Comparison of ENCODE assay signal across 8 cellular contexts in the genomic region with DNA sequence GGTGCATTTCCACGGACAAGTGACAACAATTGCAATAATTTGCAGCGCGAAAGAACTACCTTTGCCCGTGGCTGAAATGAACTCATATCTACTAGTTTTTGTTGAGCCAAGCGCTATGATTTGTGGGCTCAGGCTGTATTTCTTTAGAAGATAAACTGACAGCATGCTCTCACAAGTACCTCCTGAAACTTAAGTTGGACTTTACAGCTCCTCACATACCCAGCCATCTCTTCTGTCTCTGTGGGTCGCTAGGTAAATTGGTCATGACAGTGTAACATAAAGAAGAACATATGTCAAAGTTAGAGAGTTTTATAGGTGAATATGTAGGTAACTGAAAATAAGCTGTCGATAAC. TPM values are rescaled to one million over a fixed set of nuclear protein-coding genes. Genes with fewer than 3 reads are reported as not detected.
DNase-seq lines count a peak whose midpoint lies in the region; ATAC-seq, FAIRE-seq and TF ChIP-seq lines count a peak whose summit lies in the region.

No MANE protein-coding gene starts in this region.

- TF ChIP-seq POLR2A in K562 (conservative IDR thresholded peaks at IDR 0.05): no peak

- H3K27ac Mint-ChIP-seq in activated CD4-positive, alpha-beta T cell treated with anti-CD3 and anti-CD28 coated beads for 36 hours: peak overlapping the region; percentile 93

- peaks cover 7% of the 10 kb centered on the region; the same call in 2 of the 3 replicates for H3K36me3 ChIP-seq in K562 (ENCODE audit: control insufficient read depth, insufficient read depth, low read length)

- TSS peak; percentile 55 for BruUV-seq in K562 (replicated peaks; lab: Mats Ljungman, UMichigan)

- FAIRE-seq in K562 (lab: Jason Lieb, UNC): no peak

- H4K20me1 ChIP-seq in K562 (replicated peaks; ENCODE audit: control insufficient read depth, insufficient read depth, low read length): no peaks in the 10 kb centered on the region

- in situ Hi-C loops in K562 (cut with MboI): no loop called here

- no peak overlapping the region; the same call in 2 of the 3 replicates for H3K27ac ChIP-seq in K562 (ENCODE audit: extremely low read depth, low read depth, low read length)

- peak overlapping the region; percentile 79 for H3K4me3 ChIP-seq in K562

- ATAC-seq in activated CD4-positive, alpha-beta T cell treated with anti-CD3 and anti-CD28 coated beads for 36 hours: no peak
- peak; percentile 7 for ATAC-seq in HG03575 (IDR thresholded peaks at IDR 0.05; ENCODE audit: extremely low read depth, insufficient number of reproducible peaks, low FRiP score, unreplicated experiment)
- peak; percentile 55 for ATAC-seq in K562

- TF ChIP-seq CTCF in K562 (IDR thresholded peaks at IDR 0.05 in 2 of 3, conservative IDR thresholded peaks at IDR 0.05 in 1 of 3; ENCODE audit: insufficient read depth in 2 of 3, low read depth in 1 of 3, low read length in 3 of 3): no peak

- peak overlapping the region; percentile 65 to 95; a peak in 3 of 4 replicates for H3K9ac ChIP-seq in K562 (ENCODE audit: insufficient read depth in 1 of 2, low read depth in 2 of 2, low read length in 2 of 2)

- intact Hi-C loops in activated CD4-positive, alpha-beta T cell treated with anti-CD3 and anti-CD28 coated beads for 36 hours (cut with DNase I, micrococcal nuclease): no loop called here
- intact Hi-C loops in K562 (cut with micrococcal nuclease): no loop called here

- CTCF ChIA-PET in activated CD4-positive, alpha-beta T cell treated with anti-CD3 and anti-CD28 coated beads for 36 hours (lab: Charles Lee): no interaction called here
- CTCF ChIA-PET in K562 (lab: Yijun Ruan, JAX; ENCODE audit: low intra/inter-chr PET ratio): no interaction called here

- no peak for TF ChIP-seq RAD21 in K562 (CRISPR knock-in tag; conservative IDR thresholded peaks at IDR 0.05 in 1 of 2, IDR thresholded peaks at IDR 0.05 in 1 of 2)

- POLR2A ChIA-PET in activated CD4-positive, alpha-beta T cell treated with anti-CD3 and anti-CD28 coated beads for 36 hours (lab: Charles Lee): no interaction called here
- POLR2A ChIA-PET in K562 (lab: Yijun Ruan, JAX): no interaction called here

- H3K27me3 ChIP-seq in K562 (ENCODE audit: control insufficient read depth in 2 of 2, insufficient read depth in 2 of 2, low read length in 2 of 2): no peaks in the 10 kb centered on the region

- peak overlapping the region; percentile 98 for H3K4me3 Mint-ChIP-seq in activated CD4-positive, alpha-beta T cell treated with anti-CD3 and anti-CD28 coated beads for 36 hours

- peak overlapping the region; percentile 96 for H2AFZ ChIP-seq in K562 (ENCODE audit: low read depth, low read length)

- no peaks in the 10 kb centered on the region for H3K27me3 Mint-ChIP-seq in activated CD4-positive, alpha-beta T cell treated with anti-CD3 and anti-CD28 coated beads for 36 hours

- peaks cover 1% of the 10 kb centered on the region for H3K36me3 Mint-ChIP-seq in activated CD4-positive, alpha-beta T cell treated with anti-CD3 and anti-CD28 coated beads for 36 hours (ENCODE audit: low read depth)

- WGBS in K562 (ENCODE audit: insufficient coverage, low coverage, missing lambda C conversion rate): 1% methylated on average over 7 of the region's 7 CpGs

- H3K9me1 ChIP-seq in K562 (ENCODE audit: control insufficient read depth, insufficient read depth, low read length): no peaks in the 10 kb centered on the region

- H3K4me1 Mint-ChIP-seq in activated CD4-positive, alpha-beta T cell treated with anti-CD3 and anti-CD28 coated beads for 36 hours: peaks cover 21% of the 10 kb centered on the region

- DNase-seq in activated CD4-positive, alpha-beta T cell treated with anti-CD3 and anti-CD28 coated beads for 36 hours: no peak
- DNase-seq in activated CD4-positive, alpha-beta T cell treated with anti-CD3 and anti-CD28 coated beads, Interleukin-2, amount 50 U/mL, for 1 hour: no peak
- DNase-seq in K562 (ENCODE audit: extremely low read depth in 1 of 4, low spot score in 3 of 4): peak in 1 of 4 experiments; percentile 27
- peak; percentile 40 for DNase-seq in medulla oblongata (ENCODE audit: extremely low spot score)
- DNase-seq in SIG-M5 treated with dmso at 0.1 percent for 504 hours (lab: John Stamatoyannopoulos, UW; ENCODE audit: unreplicated experiment): no peak
- no peak for DNase-seq in OCI-M2 (lab: John Stamatoyannopoulos, UW; ENCODE audit: unreplicated experiment)
- no peak for DNase-seq in GM03348 (ENCODE audit: low spot score)

- peaks cover 5% of the 10 kb centered on the region for H3K9me3 Mint-ChIP-seq in activated CD4-positive, alpha-beta T cell treated with anti-CD3 and anti-CD28 coated beads for 36 hours (ENCODE audit: low read depth)

- TF ChIP-seq EP300 in K562 (IDR thresholded peaks at IDR 0.05; ENCODE audit: low read length): no peak

- H3K4me1 ChIP-seq in K562 (replicated peaks in 1 of 2; ENCODE audit: control insufficient read depth in 2 of 2, insufficient read depth in 2 of 2, low read length in 2 of 2): peaks cover 0 to 6% of the 10 kb centered on the region in 2 experiments; a peak in 2 of 5 replicates

- peak overlapping the region; percentile 89 for H3K4me2 ChIP-seq in K562 (ENCODE audit: insufficient read depth, low read length)

- H3K9me3 ChIP-seq in K562 (replicated peaks; ENCODE audit: control insufficient read depth, insufficient read depth, low read depth, low read length): no peaks in the 10 kb centered on the region

- H3K79me2 ChIP-seq in K562 (ENCODE audit: control insufficient read depth, insufficient read depth, low read length): peaks cover 13% of the 10 kb centered on the region

RNA-seq across cellular contexts. Expression of gene COG6, which starts 0.8 kb away (rescaled TPM):
- total RNA-seq in activated CD4-positive, alpha-beta T cell treated with anti-CD3 and anti-CD28 coated beads for 36 hours: 10 to 100 TPM; 27.7 to 28.9 TPM
- total RNA-seq in K562 (2011; cell fraction: chromatin; rRNA removed; ENCODE audit: low replicate concordance): 26.4 and 84.9 TPM in 2 replicates
- 11.5 and 22.0 TPM in 2 replicates for total RNA-seq in K562 (2011; cell fraction: nucleolus; rRNA removed)
- total RNA-seq in K562 (2011; cell fraction: nucleoplasm; rRNA removed): 13.7 and 19.4 TPM in 2 replicates
- total RNA-seq in K562 (2014; rRNA removed) (8.6 and 8.7 TPM in 2 replicates), K562 (2014; rRNA removed; fragmentation: Illumina TruSeq; extraction: Trizol) (11.0 and 12.0 TPM in 2 replicates), K562 (2015; rRNA removed; fragmentation: Illumina TruSeq; extraction: Trizol) (9.2 and 9.7 TPM in 2 replicates), K562 (2021) (14.0 and 14.8 TPM in 2 replicates)
- polyA plus RNA-seq in K562 (2011; rRNA removed) (20.0 and 20.9 TPM in 2 replicates), K562 (2014; fragmentation: Illumina TruSeq; extraction: Trizol) (7.5 and 9.6 TPM in 2 replicates), K562 (2014; fragmentation: Nextera tagmentation; extraction: Ambion mirVana) (1 to 10 TPM; 2.6 to 4.0 TPM), K562 (2014; rRNA removed) (7.6 and 8.3 TPM in 2 replicates)
- 6.1 and 12.2 TPM in 2 replicates for polyA plus RNA-seq in K562 (2011; cell fraction: cytosol; rRNA removed)
- 7.4 and 17.9 TPM in 2 replicates for polyA plus RNA-seq in K562 (2011; cell fraction: nucleus; rRNA removed)
- 4.4 and 8.2 TPM in 2 replicates for polyA plus RNA-seq in K562 (2012)
- 21.3 and 27.1 TPM in 2 replicates for polyA minus RNA-seq in K562 (2011; rRNA and poly(A)+ RNA removed)
- polyA minus RNA-seq in K562 (2011; cell fraction: cytosol; rRNA and poly(A)+ RNA removed): 8.7 and 9.2 TPM in 2 replicates
- polyA minus RNA-seq in K562 (2011; cell fraction: nucleus; rRNA and poly(A)+ RNA removed): 27.9 and 65.5 TPM in 2 replicates

RNA-seq across cellular contexts. Expression of gene LHFPL6, which starts 53.3 kb away (rescaled TPM):
- 1 to 10 TPM; 1.2 TPM for total RNA-seq in activated CD4-positive, alpha-beta T cell treated with anti-CD3 and anti-CD28 coated beads for 36 hours
- not detected in 2 replicates for total RNA-seq in K562 (2011; cell fraction: chromatin; rRNA removed; ENCODE audit: low replicate concordance)
- total RNA-seq in K562 (2011; cell fraction: nucleolus; rRNA removed): not detected in 2 replicates
- not detected in 2 replicates for total RNA-seq in K562 (2011; cell fraction: nucleoplasm; rRNA removed)
- total RNA-seq in K562 (2014; rRNA removed) (not detected in 2 replicates), K562 (2014; rRNA removed; fragmentation: Illumina TruSeq; extraction: Trizol) (not detected in 2 replicates), K562 (2015; rRNA removed; fragmentation: Illumina TruSeq; extraction: Trizol) (not detected in 2 replicates), K562 (2021) (0.18 TPM in 1 of 2 replicates, not detected in the other)
- polyA plus RNA-seq in K562 (2011; rRNA removed) (not detected in 2 replicates), K562 (2014; fragmentation: Illumina TruSeq; extraction: Trizol) (not detected in 2 replicates), K562 (2014; fragmentation: Nextera tagmentation; extraction: Ambion mirVana) (not detected), K562 (2014; rRNA removed) (not detected in 2 replicates)
- not detected in 2 replicates for polyA plus RNA-seq in K562 (2011; cell fraction: cytosol; rRNA removed)
- polyA plus RNA-seq in K562 (2011; cell fraction: nucleus; rRNA removed): not detected in 2 replicates
- polyA plus RNA-seq in K562 (2012): not detected in 2 replicates
- not detected in 2 replicates for polyA minus RNA-seq in K562 (2011; rRNA and poly(A)+ RNA removed)
- not detected in 2 replicates for polyA minus RNA-seq in K562 (2011; cell fraction: cytosol; rRNA and poly(A)+ RNA removed)
- not detected in 2 replicates for polyA minus RNA-seq in K562 (2011; cell fraction: nucleus; rRNA and poly(A)+ RNA removed)
